ENCODE assay signal across 1 cellular context in the genomic region with DNA sequence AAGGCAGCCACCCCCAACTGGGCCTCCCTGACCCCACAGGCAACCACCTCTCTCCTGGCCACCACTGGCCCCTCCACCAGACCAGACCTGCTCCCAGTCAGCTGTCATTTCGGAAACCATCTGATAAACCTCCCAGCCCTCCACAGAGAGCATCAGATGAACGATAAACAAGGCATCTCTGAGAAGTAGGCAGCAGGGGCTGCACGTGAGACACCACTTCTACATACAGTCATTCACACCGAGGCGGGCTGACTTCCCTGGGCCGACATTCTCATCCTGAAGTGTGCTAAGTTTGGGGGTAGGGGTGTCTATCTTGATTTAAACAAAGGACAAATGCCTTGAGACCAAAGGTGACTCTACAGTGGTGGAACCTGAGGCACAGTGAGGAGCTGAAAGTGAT.
TF ChIP-seq lines count a peak whose summit lies in the region.

No MANE protein-coding gene starts in this region.

TF ChIP-seq in K562, 482 proteins besides CTCF, POLR2A, EP300 and RAD21 (continues in another document):
- TF ChIP-seq MTA1 (IDR thresholded peaks at IDR 0.05; ENCODE audit: borderline replicate concordance): peak; percentile 25; the same call in 1 of the 2 replicates
- TF ChIP-seq, protein P1, sequence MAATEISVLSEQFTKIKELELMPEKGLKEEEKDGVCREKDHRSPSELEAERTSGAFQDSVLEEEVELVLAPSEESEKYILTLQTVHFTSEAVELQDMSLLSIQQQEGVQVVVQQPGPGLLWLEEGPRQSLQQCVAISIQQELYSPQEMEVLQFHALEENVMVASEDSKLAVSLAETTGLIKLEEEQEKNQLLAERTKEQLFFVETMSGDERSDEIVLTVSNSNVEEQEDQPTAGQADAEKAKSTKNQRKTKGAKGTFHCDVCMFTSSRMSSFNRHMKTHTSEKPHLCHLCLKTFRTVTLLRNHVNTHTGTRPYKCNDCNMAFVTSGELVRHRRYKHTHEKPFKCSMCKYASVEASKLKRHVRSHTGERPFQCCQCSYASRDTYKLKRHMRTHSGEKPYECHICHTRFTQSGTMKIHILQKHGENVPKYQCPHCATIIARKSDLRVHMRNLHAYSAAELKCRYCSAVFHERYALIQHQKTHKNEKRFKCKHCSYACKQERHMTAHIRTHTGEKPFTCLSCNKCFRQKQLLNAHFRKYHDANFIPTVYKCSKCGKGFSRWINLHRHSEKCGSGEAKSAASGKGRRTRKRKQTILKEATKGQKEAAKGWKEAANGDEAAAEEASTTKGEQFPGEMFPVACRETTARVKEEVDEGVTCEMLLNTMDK (IDR thresholded peaks at IDR 0.05; ENCODE audit: borderline replicate concordance, insufficient read depth, low read depth, low read length, poor library complexity, severe bottlenecking): no peak
- no peak for TF ChIP-seq XRCC4 (IDR thresholded peaks at IDR 0.05; ENCODE audit: extremely low read depth, insufficient read depth, insufficient read length)
- no peak for TF ChIP-seq ZNF57 (CRISPR knock-in tag; IDR thresholded peaks at IDR 0.05)
- TF ChIP-seq, protein P2, sequence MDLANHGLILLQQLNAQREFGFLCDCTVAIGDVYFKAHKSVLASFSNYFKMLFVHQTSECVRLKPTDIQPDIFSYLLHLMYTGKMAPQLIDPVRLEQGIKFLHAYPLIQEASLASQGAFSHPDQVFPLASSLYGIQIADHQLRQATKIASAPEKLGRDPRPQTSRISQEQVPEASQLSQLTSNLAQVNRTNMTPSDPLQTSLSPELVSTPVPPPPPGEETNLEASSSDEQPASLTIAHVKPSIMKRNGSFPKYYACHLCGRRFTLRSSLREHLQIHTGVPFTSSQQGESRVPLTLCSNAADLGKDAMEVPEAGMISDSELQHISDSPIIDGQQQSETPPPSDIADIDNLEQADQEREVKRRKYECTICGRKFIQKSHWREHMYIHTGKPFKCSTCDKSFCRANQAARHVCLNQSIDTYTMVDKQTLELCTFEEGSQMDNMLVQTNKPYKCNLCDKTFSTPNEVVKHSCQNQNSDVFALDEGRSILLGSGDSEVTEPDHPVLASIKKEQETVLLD (IDR thresholded peaks at IDR 0.05): no peak
- TF ChIP-seq, protein P3, sequence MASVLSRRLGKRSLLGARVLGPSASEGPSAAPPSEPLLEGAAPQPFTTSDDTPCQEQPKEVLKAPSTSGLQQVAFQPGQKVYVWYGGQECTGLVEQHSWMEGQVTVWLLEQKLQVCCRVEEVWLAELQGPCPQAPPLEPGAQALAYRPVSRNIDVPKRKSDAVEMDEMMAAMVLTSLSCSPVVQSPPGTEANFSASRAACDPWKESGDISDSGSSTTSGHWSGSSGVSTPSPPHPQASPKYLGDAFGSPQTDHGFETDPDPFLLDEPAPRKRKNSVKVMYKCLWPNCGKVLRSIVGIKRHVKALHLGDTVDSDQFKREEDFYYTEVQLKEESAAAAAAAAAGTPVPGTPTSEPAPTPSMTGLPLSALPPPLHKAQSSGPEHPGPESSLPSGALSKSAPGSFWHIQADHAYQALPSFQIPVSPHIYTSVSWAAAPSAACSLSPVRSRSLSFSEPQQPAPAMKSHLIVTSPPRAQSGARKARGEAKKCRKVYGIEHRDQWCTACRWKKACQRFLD (CRISPR knock-in tag; IDR thresholded peaks at IDR 0.05): 0 out of 2 replicates have a peak, but pooled peaks have one; percentile 28
- TF ChIP-seq NBN (IDR thresholded peaks at IDR 0.05; ENCODE audit: low read depth): no peak
- TF ChIP-seq L3MBTL2 (IDR thresholded peaks at IDR 0.05): peak; percentile 51; the same call in 1 of the 2 replicates
- TF ChIP-seq, protein P4, sequence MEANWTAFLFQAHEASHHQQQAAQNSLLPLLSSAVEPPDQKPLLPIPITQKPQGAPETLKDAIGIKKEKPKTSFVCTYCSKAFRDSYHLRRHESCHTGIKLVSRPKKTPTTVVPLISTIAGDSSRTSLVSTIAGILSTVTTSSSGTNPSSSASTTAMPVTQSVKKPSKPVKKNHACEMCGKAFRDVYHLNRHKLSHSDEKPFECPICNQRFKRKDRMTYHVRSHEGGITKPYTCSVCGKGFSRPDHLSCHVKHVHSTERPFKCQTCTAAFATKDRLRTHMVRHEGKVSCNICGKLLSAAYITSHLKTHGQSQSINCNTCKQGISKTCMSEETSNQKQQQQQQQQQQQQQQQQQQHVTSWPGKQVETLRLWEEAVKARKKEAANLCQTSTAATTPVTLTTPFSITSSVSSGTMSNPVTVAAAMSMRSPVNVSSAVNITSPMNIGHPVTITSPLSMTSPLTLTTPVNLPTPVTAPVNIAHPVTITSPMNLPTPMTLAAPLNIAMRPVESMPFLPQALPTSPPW (CRISPR knock-in tag; IDR thresholded peaks at IDR 0.05): peak; percentile 55; the same call in 1 of the 2 replicates
- TF ChIP-seq, protein P5, sequence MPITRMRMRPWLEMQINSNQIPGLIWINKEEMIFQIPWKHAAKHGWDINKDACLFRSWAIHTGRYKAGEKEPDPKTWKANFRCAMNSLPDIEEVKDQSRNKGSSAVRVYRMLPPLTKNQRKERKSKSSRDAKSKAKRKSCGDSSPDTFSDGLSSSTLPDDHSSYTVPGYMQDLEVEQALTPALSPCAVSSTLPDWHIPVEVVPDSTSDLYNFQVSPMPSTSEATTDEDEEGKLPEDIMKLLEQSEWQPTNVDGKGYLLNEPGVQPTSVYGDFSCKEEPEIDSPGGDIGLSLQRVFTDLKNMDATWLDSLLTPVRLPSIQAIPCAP (CRISPR knock-in tag; IDR thresholded peaks at IDR 0.05; ENCODE audit: borderline replicate concordance): no peak
- peak; percentile 41; the same call in 1 of the 2 replicates for TF ChIP-seq ELF2 (CRISPR knock-in tag; IDR thresholded peaks at IDR 0.05)
- peak; percentile 9 for TF ChIP-seq MEIS2 (IDR thresholded peaks at IDR 0.05; ENCODE audit: partially characterized antibody)
- TF ChIP-seq RBM34 (IDR thresholded peaks at IDR 0.05; ENCODE audit: borderline replicate concordance, insufficient read depth, low read length): no peak
- TF ChIP-seq ARID1B (IDR thresholded peaks at IDR 0.05): peak; percentile 31; the same call in 1 of the 2 replicates
- TF ChIP-seq, protein P6, sequence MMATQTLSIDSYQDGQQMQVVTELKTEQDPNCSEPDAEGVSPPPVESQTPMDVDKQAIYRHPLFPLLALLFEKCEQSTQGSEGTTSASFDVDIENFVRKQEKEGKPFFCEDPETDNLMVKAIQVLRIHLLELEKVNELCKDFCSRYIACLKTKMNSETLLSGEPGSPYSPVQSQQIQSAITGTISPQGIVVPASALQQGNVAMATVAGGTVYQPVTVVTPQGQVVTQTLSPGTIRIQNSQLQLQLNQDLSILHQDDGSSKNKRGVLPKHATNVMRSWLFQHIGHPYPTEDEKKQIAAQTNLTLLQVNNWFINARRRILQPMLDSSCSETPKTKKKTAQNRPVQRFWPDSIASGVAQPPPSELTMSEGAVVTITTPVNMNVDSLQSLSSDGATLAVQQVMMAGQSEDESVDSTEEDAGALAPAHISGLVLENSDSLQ (IDR thresholded peaks at IDR 0.05): peak; percentile 50
- no peak for TF ChIP-seq ZNF830 (CRISPR knock-in tag; IDR thresholded peaks at IDR 0.05)
- TF ChIP-seq SNRNP70 (optimal IDR thresholded peaks at IDR 0.05; ENCODE audit: low read depth, low read length): no peak
- TF ChIP-seq, protein P7, sequence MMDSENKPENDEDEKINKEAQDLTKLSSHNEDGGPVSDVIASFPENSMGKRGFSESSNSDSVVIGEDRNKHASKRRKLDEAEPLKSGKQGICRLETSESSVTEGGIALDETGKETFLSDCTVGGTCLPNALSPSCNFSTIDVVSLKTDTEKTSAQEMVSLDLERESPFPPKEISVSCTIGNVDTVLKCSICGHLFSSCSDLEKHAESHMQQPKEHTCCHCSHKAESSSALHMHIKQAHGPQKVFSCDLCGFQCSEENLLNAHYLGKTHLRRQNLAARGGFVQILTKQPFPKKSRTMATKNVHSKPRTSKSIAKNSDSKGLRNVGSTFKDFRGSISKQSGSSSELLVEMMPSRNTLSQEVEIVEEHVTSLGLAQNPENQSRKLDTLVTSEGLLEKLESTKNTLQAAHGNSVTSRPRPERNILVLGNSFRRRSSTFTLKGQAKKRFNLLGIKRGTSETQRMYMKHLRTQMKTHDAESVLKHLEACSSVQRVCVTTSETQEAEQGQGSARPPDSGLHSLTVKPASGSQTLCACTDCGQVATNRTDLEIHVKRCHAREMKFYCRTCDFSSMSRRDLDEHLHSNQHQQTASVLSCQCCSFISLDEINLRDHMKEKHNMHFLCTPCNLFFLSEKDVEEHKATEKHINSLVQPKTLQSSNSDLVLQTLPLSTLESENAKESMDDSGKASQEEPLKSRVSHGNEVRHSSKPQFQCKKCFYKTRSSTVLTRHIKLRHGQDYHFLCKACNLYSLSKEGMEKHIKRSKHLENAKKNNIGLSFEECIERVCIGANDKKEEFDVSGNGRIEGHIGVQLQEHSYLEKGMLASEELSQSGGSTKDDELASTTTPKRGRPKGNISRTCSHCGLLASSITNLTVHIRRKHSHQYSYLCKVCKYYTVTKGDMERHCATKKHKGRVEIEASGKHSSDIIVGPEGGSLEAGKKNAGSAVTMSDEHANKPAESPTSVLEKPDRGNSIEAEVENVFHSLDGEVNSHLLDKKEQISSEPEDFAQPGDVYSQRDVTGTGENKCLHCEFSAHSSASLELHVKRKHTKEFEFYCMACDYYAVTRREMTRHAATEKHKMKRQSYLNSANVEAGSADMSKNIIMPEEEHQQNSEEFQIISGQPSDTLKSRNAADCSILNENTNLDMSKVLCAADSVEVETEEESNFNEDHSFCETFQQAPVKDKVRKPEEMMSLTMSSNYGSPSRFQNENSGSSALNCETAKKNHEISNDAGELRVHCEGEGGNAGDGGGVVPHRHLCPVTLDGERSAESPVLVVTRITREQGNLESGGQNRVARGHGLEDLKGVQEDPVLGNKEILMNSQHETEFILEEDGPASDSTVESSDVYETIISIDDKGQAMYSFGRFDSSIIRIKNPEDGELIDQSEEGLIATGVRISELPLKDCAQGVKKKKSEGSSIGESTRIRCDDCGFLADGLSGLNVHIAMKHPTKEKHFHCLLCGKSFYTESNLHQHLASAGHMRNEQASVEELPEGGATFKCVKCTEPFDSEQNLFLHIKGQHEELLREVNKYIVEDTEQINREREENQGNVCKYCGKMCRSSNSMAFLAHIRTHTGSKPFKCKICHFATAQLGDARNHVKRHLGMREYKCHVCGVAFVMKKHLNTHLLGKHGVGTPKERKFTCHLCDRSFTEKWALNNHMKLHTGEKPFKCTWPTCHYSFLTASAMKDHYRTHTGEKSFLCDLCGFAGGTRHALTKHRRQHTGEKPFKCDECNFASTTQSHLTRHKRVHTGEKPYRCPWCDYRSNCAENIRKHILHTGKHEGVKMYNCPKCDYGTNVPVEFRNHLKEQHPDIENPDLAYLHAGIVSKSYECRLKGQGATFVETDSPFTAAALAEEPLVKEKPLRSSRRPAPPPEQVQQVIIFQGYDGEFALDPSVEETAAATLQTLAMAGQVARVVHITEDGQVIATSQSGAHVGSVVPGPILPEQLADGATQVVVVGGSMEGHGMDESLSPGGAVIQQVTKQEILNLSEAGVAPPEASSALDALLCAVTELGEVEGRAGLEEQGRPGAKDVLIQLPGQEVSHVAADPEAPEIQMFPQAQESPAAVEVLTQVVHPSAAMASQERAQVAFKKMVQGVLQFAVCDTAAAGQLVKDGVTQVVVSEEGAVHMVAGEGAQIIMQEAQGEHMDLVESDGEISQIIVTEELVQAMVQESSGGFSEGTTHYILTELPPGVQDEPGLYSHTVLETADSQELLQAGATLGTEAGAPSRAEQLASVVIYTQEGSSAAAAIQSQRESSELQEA (IDR thresholded peaks at IDR 0.05; ENCODE audit: low read depth): no peak
- TF ChIP-seq ZNF699 (CRISPR knock-in tag; IDR thresholded peaks at IDR 0.05; ENCODE audit: insufficient replicate concordance): no peak
- TF ChIP-seq, protein P8, sequence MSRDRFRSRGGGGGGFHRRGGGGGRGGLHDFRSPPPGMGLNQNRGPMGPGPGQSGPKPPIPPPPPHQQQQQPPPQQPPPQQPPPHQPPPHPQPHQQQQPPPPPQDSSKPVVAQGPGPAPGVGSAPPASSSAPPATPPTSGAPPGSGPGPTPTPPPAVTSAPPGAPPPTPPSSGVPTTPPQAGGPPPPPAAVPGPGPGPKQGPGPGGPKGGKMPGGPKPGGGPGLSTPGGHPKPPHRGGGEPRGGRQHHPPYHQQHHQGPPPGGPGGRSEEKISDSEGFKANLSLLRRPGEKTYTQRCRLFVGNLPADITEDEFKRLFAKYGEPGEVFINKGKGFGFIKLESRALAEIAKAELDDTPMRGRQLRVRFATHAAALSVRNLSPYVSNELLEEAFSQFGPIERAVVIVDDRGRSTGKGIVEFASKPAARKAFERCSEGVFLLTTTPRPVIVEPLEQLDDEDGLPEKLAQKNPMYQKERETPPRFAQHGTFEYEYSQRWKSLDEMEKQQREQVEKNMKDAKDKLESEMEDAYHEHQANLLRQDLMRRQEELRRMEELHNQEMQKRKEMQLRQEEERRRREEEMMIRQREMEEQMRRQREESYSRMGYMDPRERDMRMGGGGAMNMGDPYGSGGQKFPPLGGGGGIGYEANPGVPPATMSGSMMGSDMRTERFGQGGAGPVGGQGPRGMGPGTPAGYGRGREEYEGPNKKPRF (IDR thresholded peaks at IDR 0.05; ENCODE audit: low read depth, low read length): no peak
- no peak for TF ChIP-seq HOXB6 (CRISPR knock-in tag; IDR thresholded peaks at IDR 0.05; ENCODE audit: borderline replicate concordance)
- TF ChIP-seq CTBP1 (IDR thresholded peaks at IDR 0.05; ENCODE audit: borderline replicate concordance): peak; percentile 83; the same call in 1 of the 2 replicates
- TF ChIP-seq ATF1 (CRISPR knock-in tag; IDR thresholded peaks at IDR 0.05): no peak
- no peak for TF ChIP-seq ATF1 (tag; IDR thresholded peaks at IDR 0.05)
- TF ChIP-seq CBX8 (IDR thresholded peaks at IDR 0.05; ENCODE audit: borderline replicate concordance, extremely low read depth, low read depth, low read length, poor library complexity, severe bottlenecking): no peak
